Comparison of ENCODE assay signal across 9 cellular contexts in genomic region chr16:67872131-67872630, GRCh38. TPM values are rescaled to one million over a fixed set of nuclear protein-coding genes. Genes with fewer than 3 reads are reported as not detected.
DNase-seq lines count a peak whose midpoint lies in the region; ATAC-seq and TF ChIP-seq lines count a peak whose summit lies in the region.
"Had no signal": no experiment of that assay in that cellular context is flagged by ENCODE, and none has a peak within 500 bp of the region (broad histone marks: within the 10 kb centered on the region; RNA-seq: fewer than 3 reads in every experiment).

No MANE protein-coding gene starts in this region.

- in situ Hi-C loops in Panc1 (cut with HindIII; ENCODE audit: low pct_unique_long_range_greater_than_20kb, low sequenced_read_pairs) = no loop called here

- POLR2A ChIA-PET in Panc1 (lab: Charles Lee) = no interaction called here

- intact Hi-C loops in Panc1 (cut with micrococcal nuclease; ENCODE audit: unreplicated experiment) = no loop called here

- H3K4me3 ChIP-seq in Panc1 (ENCODE audit: low read depth in 2 of 2, low read length in 2 of 2) = peak overlapping the region; percentile 85 to 87; a peak in 2 of 4 replicates

- CTCF ChIA-PET in Panc1 (lab: Charles Lee) = interaction anchor here (1.0 kb wide), 1 partner anchor 10 kb away, joined by 9 read pairs; no protein-coding TSS in a partner anchor

- H3K36me3 Mint-ChIP-seq in endothelial cell (ENCODE audit: low read depth, unreplicated experiment) (peaks cover 22% of the 10 kb centered on the region), progenitor cell of endocrine pancreas (ENCODE audit: insufficient read depth) (peaks cover 6% of the 10 kb centered on the region)

- H3K4me3 Mint-ChIP-seq in endothelial cell (ENCODE audit: unreplicated experiment) = peak overlapping the region; percentile 86
- H3K4me3 Mint-ChIP-seq in progenitor cell of endocrine pancreas (ENCODE audit: low read depth) = peak overlapping the region; percentile 91

- DNase-seq in GM10266 (ENCODE audit: extremely low spot score) (peak; percentile 10), Panc1 (ENCODE audit: low read depth, low spot score) (no peak), endothelial cell (ENCODE audit: low spot score) (no peak), progenitor cell of endocrine pancreas (ENCODE audit: low spot score, unreplicated experiment) (no peak), substantia nigra (lab: John Stamatoyannopoulos, UW) (no peak), middle frontal gyrus (ENCODE audit: extremely low spot score, low spot score) (no peak)
- DNase-seq in activated CD4-positive, alpha-beta T cell treated with anti-CD3 and anti-CD28 coated beads, Interleukin-2, amount 50 U/mL, for 1 hour = no peak

- peaks cover 17% of the 10 kb centered on the region for H3K4me1 ChIP-seq in Panc1 (ENCODE audit: control insufficient read depth, insufficient read depth, low read length)

- no peaks in the 10 kb centered on the region; the same call in none of the 2 replicates for H3K36me3 ChIP-seq in Panc1 (ENCODE audit: control insufficient read depth, insufficient read depth, low read length)

- no peaks in the 10 kb centered on the region for H3K9me3 Mint-ChIP-seq in endothelial cell (ENCODE audit: unreplicated experiment)
- H3K9me3 Mint-ChIP-seq in progenitor cell of endocrine pancreas (ENCODE audit: low read depth) = no peaks in the 10 kb centered on the region

- BruUV-seq in Panc1 (replicated peaks; lab: Mats Ljungman, UMichigan) = no TSS peak

- no peak for TF ChIP-seq CTCF in GM10266 (IDR thresholded peaks at IDR 0.05; ENCODE audit: control insufficient read depth, insufficient read depth, low read depth, missing control alignments)
- no peak for TF ChIP-seq CTCF in Panc1 (IDR thresholded peaks at IDR 0.05)
- no peak for TF ChIP-seq CTCF in endothelial cell (IDR thresholded peaks at IDR 0.05; ENCODE audit: unreplicated experiment)
- TF ChIP-seq CTCF in progenitor cell of endocrine pancreas (IDR thresholded peaks at IDR 0.05; ENCODE audit: unreplicated experiment) = no peak

- H3K4me1 Mint-ChIP-seq in endothelial cell (ENCODE audit: unreplicated experiment) (peaks cover 43% of the 10 kb centered on the region), progenitor cell of endocrine pancreas (ENCODE audit: low read depth) (peaks cover 23% of the 10 kb centered on the region)

- H3K27me3 ChIP-seq in Panc1 (ENCODE audit: control insufficient read depth, insufficient read depth, low read length) = no peaks in the 10 kb centered on the region

- H3K27ac Mint-ChIP-seq in endothelial cell (ENCODE audit: unreplicated experiment) = no peak overlapping the region
- peak overlapping the region; percentile 89 for H3K27ac Mint-ChIP-seq in progenitor cell of endocrine pancreas

- H3K27ac ChIP-seq in Panc1 (ENCODE audit: low read length) = peak overlapping the region; percentile 90
- H3K27ac ChIP-seq in substantia nigra (ENCODE audit: low read depth, low read length, poor library complexity, severe bottlenecking) = no peak overlapping the region

- H3K9me3 ChIP-seq in Panc1 (ENCODE audit: control insufficient read depth, insufficient read depth, low read depth, low read length) = no peaks in the 10 kb centered on the region

- ATAC-seq in Panc1 (peak; percentile 6; the same call in 1 of the 2 replicates), GM19324 (IDR thresholded peaks at IDR 0.05; ENCODE audit: low FRiP score, unreplicated experiment) (no peak)

- H3K27me3 Mint-ChIP-seq in endothelial cell (ENCODE audit: unreplicated experiment) (peaks cover 15% of the 10 kb centered on the region), progenitor cell of endocrine pancreas (no peaks in the 10 kb centered on the region)

RNA-seq across cellular contexts. Expression of gene EDC4, which starts 0.7 kb away (rescaled TPM):
- total RNA-seq in Panc1 (2021; ENCODE audit: unreplicated experiment) (85.3 TPM), endothelial cell (ENCODE audit: unreplicated experiment) (83.0 TPM), progenitor cell of endocrine pancreas (96.8 and 110 TPM in 2 replicates)
- polyA plus RNA-seq in Panc1 (2012; ENCODE audit: insufficient read length) = 80.8 TPM

RNA-seq across cellular contexts. Expression of gene NRN1L, which starts 12.5 kb away (rescaled TPM):
- 1.1 TPM for total RNA-seq in Panc1 (2021; ENCODE audit: unreplicated experiment)
- 1.6 TPM for polyA plus RNA-seq in Panc1 (2012; ENCODE audit: insufficient read length)
- total RNA-seq in endothelial cell (ENCODE audit: unreplicated experiment) = 0.56 TPM
- total RNA-seq in progenitor cell of endocrine pancreas = not detected in 2 replicates
- total RNA-seq: LHCN-M2 had no signal

RNA-seq across cellular contexts. Expression of gene PSKH1, which starts 20.9 kb away (rescaled TPM):
- total RNA-seq in Panc1 (2021; ENCODE audit: unreplicated experiment) (17.8 TPM), endothelial cell (ENCODE audit: unreplicated experiment) (47.5 TPM), progenitor cell of endocrine pancreas (42.8 and 45.0 TPM in 2 replicates)
- 22.7 TPM for polyA plus RNA-seq in Panc1 (2012; ENCODE audit: insufficient read length)

RNA-seq across cellular contexts. Expression of gene CENPT, which starts 24.7 kb away (rescaled TPM):
- total RNA-seq in Panc1 (2021; ENCODE audit: unreplicated experiment) (43.4 TPM), endothelial cell (ENCODE audit: unreplicated experiment) (82.9 TPM), progenitor cell of endocrine pancreas (76.2 and 80.6 TPM in 2 replicates)
- 27.6 TPM for polyA plus RNA-seq in Panc1 (2012; ENCODE audit: insufficient read length)

RNA-seq across cellular contexts. Expression of gene NUTF2, which starts 25.4 kb away (rescaled TPM):
- total RNA-seq in Panc1 (2021; ENCODE audit: unreplicated experiment) (119 TPM), endothelial cell (ENCODE audit: unreplicated experiment) (217 TPM), progenitor cell of endocrine pancreas (167 and 177 TPM in 2 replicates)
- 166 TPM for polyA plus RNA-seq in Panc1 (2012; ENCODE audit: insufficient read length)
